11 cellular contexts compared by ENCODE assay signal in genomic region chr15:94258246-94258645, GRCh38. TPM values are rescaled to one million over a fixed set of nuclear protein-coding genes. Genes with fewer than 3 reads are reported as not detected.
A peak's percentile ranks its signal among the peaks of the same experiment; 100 is the strongest.
DNase-seq lines count a peak whose midpoint lies in the region; ATAC-seq and TF ChIP-seq lines count a peak whose summit lies in the region.
"Had no signal": no experiment of that assay in that cellular context is flagged by ENCODE, and none has a peak within 500 bp of the region (broad histone marks: within the 10 kb centered on the region; RNA-seq: fewer than 3 reads in every experiment).

No MANE protein-coding gene starts in this region.

- TF ChIP-seq CTCF in Peyer's patch (IDR thresholded peaks at IDR 0.05) (no peak), GM20000 (IDR thresholded peaks at IDR 0.05; ENCODE audit: extremely low read depth, missing control alignments) (no peak)

- peak overlapping the region in 1 of 4 donors; percentile 53 for H3K27ac ChIP-seq in Peyer's patch

- peaks cover 0 to 18% (median 6%) of the 10 kb centered on the region in 4 donors for H3K4me1 ChIP-seq in Peyer's patch

- no peaks in the 10 kb centered on the region for H3K36me3 ChIP-seq in Peyer's patch

- H3K9me3 Mint-ChIP-seq in activated naive CD4-positive, alpha-beta T cell treated with anti-CD3 and anti-CD28 coated beads, Interleukin-2, amount 50 U/mL, for 72 hours, result peaks cover 1 to 3% of the 10 kb centered on the region in 2 donors

- no peaks in the 10 kb centered on the region for H3K9me3 ChIP-seq in Peyer's patch

- peak; percentile 64 for ATAC-seq in GM18517 (IDR thresholded peaks at IDR 0.05; ENCODE audit: unreplicated experiment)
- peak; percentile 56 for ATAC-seq in GM21515 (IDR thresholded peaks at IDR 0.05; ENCODE audit: unreplicated experiment)
- peak; percentile 48 for ATAC-seq in HG03097 (IDR thresholded peaks at IDR 0.05; ENCODE audit: low FRiP score, unreplicated experiment)
- no peak for ATAC-seq in activated naive CD4-positive, alpha-beta T cell treated with anti-CD3 and anti-CD28 coated beads, Interleukin-2, amount 50 U/mL, for 72 hours

- no peak overlapping the region for H3K4me3 ChIP-seq in Peyer's patch

- peaks cover 2 to 3% of the 10 kb centered on the region in 2 donors for H3K36me3 Mint-ChIP-seq in activated naive CD4-positive, alpha-beta T cell treated with anti-CD3 and anti-CD28 coated beads, Interleukin-2, amount 50 U/mL, for 72 hours
- H3K36me3 Mint-ChIP-seq: type B pancreatic cell had no signal

- DNase-seq in Peyer's patch, result peak in 2 of 3 donors; percentile 54 to 57
- DNase-seq in COLO668 (lab: John Stamatoyannopoulos, UW; ENCODE audit: unreplicated experiment), result no peak
- no peak for DNase-seq in GM20000 (ENCODE audit: low spot score)
- no peak for DNase-seq in activated naive CD4-positive, alpha-beta T cell treated with anti-CD3 and anti-CD28 coated beads, Interleukin-2, amount 50 U/mL, for 72 hours (ENCODE audit: low spot score in 2 of 2)
- no peak for DNase-seq in SW 1271 (lab: John Stamatoyannopoulos, UW)
- DNase-seq: CD4-positive, CD25-positive, alpha-beta regulatory T cell; IMR-90 had no signal

- TF ChIP-seq POLR2A in Peyer's patch (IDR thresholded peaks at IDR 0.05), result no peak

- no peak overlapping the region for H3K27ac Mint-ChIP-seq in activated naive CD4-positive, alpha-beta T cell treated with anti-CD3 and anti-CD28 coated beads, Interleukin-2, amount 50 U/mL, for 72 hours
- H3K27ac Mint-ChIP-seq: type B pancreatic cell had no signal

- H3K27me3 ChIP-seq in Peyer's patch, result no peaks in the 10 kb centered on the region

RNA-seq across cellular contexts. Expression of gene MCTP2, which starts 26.9 kb away (rescaled TPM):
- total RNA-seq in Peyer's patch, result 100 to 1,000 TPM in 1 of 4 donors, 10 to 100 TPM in 3; 40.8 to 241 (median 74.0) TPM
- 10 to 100 TPM; 31.4 to 48.2 TPM for total RNA-seq in activated naive CD4-positive, alpha-beta T cell treated with anti-CD3 and anti-CD28 coated beads, Interleukin-2, amount 50 U/mL, for 72 hours

Comparison
In these comparisons a context has a peak if more than half of its experiments do, and no peak if none do; other contexts are left out.
1. ATAC-seq: peak in GM18517 (single experiment), GM21515 (single experiment) and HG03097 (single experiment); none in activated naive CD4-positive, alpha-beta T cell treated with anti-CD3 and anti-CD28 coated beads, Interleukin-2, amount 50 U/mL, for 72 hours (0 of 2).
2. DNase-seq: peak in Peyer's patch (2 of 3); none in COLO668 (single experiment), GM20000 (single experiment), activated naive CD4-positive, alpha-beta T cell treated with anti-CD3 and anti-CD28 coated beads, Interleukin-2, amount 50 U/mL, for 72 hours (0 of 2) and SW 1271 (0 of 2).